21 cellular contexts compared by ENCODE assay signal in genomic region chrX:132875705-132876508, GRCh38.
DNase-seq lines count a peak whose midpoint lies in the region; ATAC-seq and TF ChIP-seq lines count a peak whose summit lies in the region.
"Had no signal": no experiment of that assay in that cellular context is flagged by ENCODE, and none has a peak within 500 bp of the region (broad histone marks: within the 10 kb centered on the region; RNA-seq: fewer than 3 reads in every experiment).

No MANE protein-coding gene starts in this region.

- H3K36me3 ChIP-seq in Caco-2 (ENCODE audit: control insufficient read depth, insufficient read depth, low read length) (no peaks in the 10 kb centered on the region), HUES64 (ENCODE audit: insufficient read depth, low read length) (no peaks in the 10 kb centered on the region), hepatocyte (replicated peaks; ENCODE audit: insufficient read depth, low read depth) (no peaks in the 10 kb centered on the region)
- H3K36me3 ChIP-seq: BLaER1, ovary, transverse colon, WERI-Rb-1 had no signal

- no peaks in the 10 kb centered on the region for H3K9me3 Mint-ChIP-seq in Caco-2 (ENCODE audit: unreplicated experiment)
- peaks cover 10% of the 10 kb centered on the region for H3K9me3 Mint-ChIP-seq in nephron progenitor cell
- H3K9me3 Mint-ChIP-seq in Calu3 (ENCODE audit: low read depth, unreplicated experiment): no peaks in the 10 kb centered on the region
- H3K9me3 Mint-ChIP-seq: activated naive CD8-positive, alpha-beta T cell treated with anti-CD3 and anti-CD28 coated beads for 36 hours had no signal

- no TSS peak for BruUV-seq in Caco-2 (replicated peaks; lab: Mats Ljungman, UMichigan)
- no TSS peak for BruUV-seq in Calu3 (replicated peaks; lab: Mats Ljungman, UMichigan)

- no peaks in the 10 kb centered on the region for H3K27me3 Mint-ChIP-seq in Caco-2 (ENCODE audit: insufficient read depth, unreplicated experiment)
- no peaks in the 10 kb centered on the region for H3K27me3 Mint-ChIP-seq in nephron progenitor cell (ENCODE audit: low read depth, poor library complexity)
- no peaks in the 10 kb centered on the region for H3K27me3 Mint-ChIP-seq in Calu3 (ENCODE audit: unreplicated experiment)

- H4K20me1 ChIP-seq in hepatocyte (ENCODE audit: insufficient read depth, poor library complexity, severe bottlenecking): no peaks in the 10 kb centered on the region
- H4K20me1 ChIP-seq: BLaER1 had no signal

- no peaks in the 10 kb centered on the region for H3K36me3 Mint-ChIP-seq in Caco-2 (ENCODE audit: insufficient read depth, unreplicated experiment)
- H3K36me3 Mint-ChIP-seq in nephron progenitor cell (ENCODE audit: low read depth): peaks cover 4% of the 10 kb centered on the region
- no peaks in the 10 kb centered on the region for H3K36me3 Mint-ChIP-seq in Calu3 (ENCODE audit: insufficient read depth, unreplicated experiment)
- H3K36me3 Mint-ChIP-seq: activated naive CD8-positive, alpha-beta T cell treated with anti-CD3 and anti-CD28 coated beads for 36 hours had no signal

- H2AFZ ChIP-seq in hepatocyte: no peak overlapping the region

- H3K27ac Mint-ChIP-seq in Caco-2 (ENCODE audit: unreplicated experiment): peak overlapping the region; percentile 78
- peak overlapping the region; percentile 95 for H3K27ac Mint-ChIP-seq in nephron progenitor cell
- no peak overlapping the region for H3K27ac Mint-ChIP-seq in Calu3 (ENCODE audit: unreplicated experiment)
- H3K27ac Mint-ChIP-seq: activated naive CD8-positive, alpha-beta T cell treated with anti-CD3 and anti-CD28 coated beads for 36 hours; HFFc6 had no signal

- peak overlapping the region; percentile 14 for H3K4me2 ChIP-seq in hepatocyte
- H3K4me2 ChIP-seq: BLaER1 had no signal

- DNase-seq in Caco-2 (peak; percentile 32 to 34), hepatocyte (ENCODE audit: low spot score) (no peak), nephron progenitor cell (no peak), NCI-H2029 (lab: John Stamatoyannopoulos, UW) (no peak), Calu3 (no peak)
- DNase-seq: activated CD8-positive, alpha-beta memory T cell treated with anti-CD3 and anti-CD28 coated beads, Interleukin-2, amount 50 U/mL, for 4 hours; activated naive CD8-positive, alpha-beta T cell treated with anti-CD3 and anti-CD28 coated beads for 36 hours; erythroblast; foreskin keratinocyte; HFFc6; IMR-90; NCI-H1417; NCI-H2107; NCI-H510A; transverse colon; WERI-Rb-1 had no signal

- no peaks in the 10 kb centered on the region for H3K79me2 ChIP-seq in hepatocyte

- H3K4me1 ChIP-seq in Caco-2 (peaks cover 44% of the 10 kb centered on the region), HUES64 (ENCODE audit: insufficient read depth, low read length) (peaks cover 53% of the 10 kb centered on the region), hepatocyte (ENCODE audit: insufficient read depth) (peaks cover 28% of the 10 kb centered on the region)
- H3K4me1 ChIP-seq: foreskin keratinocyte had no signal

- 4% methylated on average over 1 of the region's 2 CpGs for WGBS in HUES64
- 50% methylated on average over 2 of the region's 2 CpGs for WGBS in hepatocyte (ENCODE audit: low lambda C conversion rate, missing lambda C conversion rate)

- H3K4me3 ChIP-seq in Caco-2 (ENCODE audit: low read depth, low read length): no peak overlapping the region
- peak overlapping the region; percentile 35 for H3K4me3 ChIP-seq in HUES64 (ENCODE audit: low read length)
- no peak overlapping the region for H3K4me3 ChIP-seq in hepatocyte
- H3K4me3 ChIP-seq: BLaER1, ovary, transverse colon had no signal

- no peaks in the 10 kb centered on the region for H3K27me3 ChIP-seq in Caco-2 (replicated peaks; ENCODE audit: control insufficient read depth, insufficient read depth, low read length)
- no peaks in the 10 kb centered on the region for H3K27me3 ChIP-seq in HUES64 (ENCODE audit: insufficient read depth, low read length)
- no peaks in the 10 kb centered on the region for H3K27me3 ChIP-seq in hepatocyte
- H3K27me3 ChIP-seq: foreskin keratinocyte, ovary, transverse colon had no signal

- intact Hi-C loops in Caco-2 (cut with micrococcal nuclease; ENCODE audit: unreplicated experiment): loop anchor here (2.0 kb wide), 1 partner anchor 65 kb away; no protein-coding TSS in a partner anchor
- intact Hi-C loops in Calu3 (cut with micrococcal nuclease; ENCODE audit: unreplicated experiment): no loop called here

- CTCF ChIA-PET in Caco-2 (lab: Charles Lee): no interaction called here
- CTCF ChIA-PET in Calu3 (lab: Charles Lee): interaction anchor here (0.5 kb wide), 1 partner anchor 886 kb away, joined by 3 read pairs; no protein-coding TSS in a partner anchor

- no peaks in the 10 kb centered on the region for H3K9me2 ChIP-seq in hepatocyte (replicated peaks; ENCODE audit: insufficient read depth)

- H3K4me1 Mint-ChIP-seq in Caco-2 (ENCODE audit: low read depth, unreplicated experiment) (peaks cover 27% of the 10 kb centered on the region), nephron progenitor cell (peaks cover 83% of the 10 kb centered on the region), Calu3 (ENCODE audit: low read depth, unreplicated experiment) (no peaks in the 10 kb centered on the region)
- H3K4me1 Mint-ChIP-seq: activated naive CD8-positive, alpha-beta T cell treated with anti-CD3 and anti-CD28 coated beads for 36 hours had no signal

- ATAC-seq in GM18519 (IDR thresholded peaks at IDR 0.05; ENCODE audit: low FRiP score, unreplicated experiment) (no peak), GM19395 (IDR thresholded peaks at IDR 0.05; ENCODE audit: unreplicated experiment) (no peak)
- ATAC-seq: foreskin keratinocyte had no signal

- POLR2A ChIA-PET in Caco-2 (lab: Charles Lee): no interaction called here

- H3K9me3 ChIP-seq in Caco-2 (no peaks in the 10 kb centered on the region), HUES64 (ENCODE audit: insufficient read depth, low read depth, low read length) (no peaks in the 10 kb centered on the region), hepatocyte (ENCODE audit: low read depth) (no peaks in the 10 kb centered on the region)
- H3K9me3 ChIP-seq: BLaER1, ovary, transverse colon had no signal

- peak overlapping the region; percentile 52 for H3K4me3 Mint-ChIP-seq in Caco-2 (ENCODE audit: unreplicated experiment)
- H3K4me3 Mint-ChIP-seq in nephron progenitor cell: peak overlapping the region; percentile 51
- no peak overlapping the region for H3K4me3 Mint-ChIP-seq in Calu3 (ENCODE audit: low read depth, unreplicated experiment)
- H3K4me3 Mint-ChIP-seq: activated naive CD8-positive, alpha-beta T cell treated with anti-CD3 and anti-CD28 coated beads for 36 hours; HFFc6 had no signal

- TF ChIP-seq CTCF in Caco-2 (IDR thresholded peaks at IDR 0.05; ENCODE audit: insufficient read depth in 1 of 2, low read depth in 1 of 2, low read length in 1 of 2, severe bottlenecking in 1 of 2, unreplicated experiment in 1 of 2) (no peak), hepatocyte (IDR thresholded peaks at IDR 0.05; ENCODE audit: poor library complexity) (no peak), nephron progenitor cell (IDR thresholded peaks at IDR 0.05) (no peak), Calu3 (IDR thresholded peaks at IDR 0.05; ENCODE audit: unreplicated experiment) (no peak)

- H3K27ac ChIP-seq in HUES64 (ENCODE audit: low read depth, low read length) (peak overlapping the region; percentile 92), hepatocyte (no peak overlapping the region)
- H3K27ac ChIP-seq: BLaER1, foreskin keratinocyte, ovary, transverse colon, WERI-Rb-1 had no signal

- H3K9ac ChIP-seq in HUES64 (ENCODE audit: low read depth, low read length): no peak overlapping the region
- H3K9ac ChIP-seq: BLaER1 had no signal

Comparison
In these comparisons a context has a peak if more than half of its experiments do, and no peak if none do; other contexts are left out.
1. DNase-seq: peak in Caco-2 (2 of 2); none in hepatocyte (single experiment), nephron progenitor cell (single experiment), NCI-H2029 (single experiment) and Calu3 (single experiment).